In genomic region chr10:2986341-2986933, GRCh38 we compare ENCODE assay signal across 13 cellular contexts.
A peak's percentile ranks its signal among the peaks of the same experiment; 100 is the strongest.
DNase-seq lines count a peak whose midpoint lies in the region; ATAC-seq, FAIRE-seq and TF ChIP-seq lines count a peak whose summit lies in the region.
"Had no signal": no experiment of that assay in that cellular context is flagged by ENCODE, and none has a peak within 500 bp of the region (broad histone marks: within the 10 kb centered on the region; RNA-seq: fewer than 3 reads in every experiment).

No MANE protein-coding gene starts in this region.

- H3K27me3 ChIP-seq in BLaER1 treated with 17β-estradiol and CSF1 and Interleukin-3, amounts not matched to agents 10 nM and 100 nM = 0 out of 22 replicates have a peak, but pooled peaks cover 0 to 4% (median 0%) of the 10 kb centered on the region in 11 experiments
- H3K27me3 ChIP-seq in OCI-LY3 (ENCODE audit: low read depth, low read length) = no peaks in the 10 kb centered on the region
- no peaks in the 10 kb centered on the region for H3K27me3 ChIP-seq in lower lobe of right lung (ENCODE audit: low read depth)
- H3K27me3 ChIP-seq: ascending aorta had no signal

- DNase-seq in lower lobe of right lung (no peak), NCI-H187 (lab: John Stamatoyannopoulos, UW) (no peak), GM12891 (ENCODE audit: insufficient read length, low spot score) (no peak), anterior cingulate cortex (lab: John Stamatoyannopoulos, UW) (no peak)
- DNase-seq in activated T-cell treated with anti-CD3 and anti-CD28 coated beads, Interleukin-2, amount 50 U/mL, for 72 hours = no peak
- DNase-seq: AML-193, NCI-H1417 treated with DMSO at 0.1 percent for 48 hours, psoas muscle had no signal

- peak overlapping the region in 6 of 10 experiments; percentile 6 to 39 (median 21); a peak in 4 of 20 replicates for H3K4me3 ChIP-seq in BLaER1 treated with 17β-estradiol and CSF1 and Interleukin-3, amounts not matched to agents 10 nM and 100 nM
- H3K4me3 ChIP-seq in OCI-LY3 (ENCODE audit: low read length) (peak overlapping the region; percentile 70), lower lobe of right lung (peak overlapping the region; percentile 12)
- H3K4me3 ChIP-seq: ascending aorta, psoas muscle had no signal

- peak overlapping the region in 4 of 11 experiments; percentile 8 to 60 (median 42); a peak in 7 of 22 replicates for H3K9ac ChIP-seq in BLaER1 treated with 17β-estradiol and CSF1 and Interleukin-3, amounts not matched to agents 10 nM and 100 nM
- H3K9ac ChIP-seq in OCI-LY3 (ENCODE audit: low read length) = peak overlapping the region; percentile 61

- no peak for FAIRE-seq in GM12891 (lab: Jason Lieb, UNC)

- peaks cover 3 to 4% of the 10 kb centered on the region in 2 donors for H3K36me3 Mint-ChIP-seq in activated T-cell treated with anti-CD3 and anti-CD28 coated beads, Interleukin-2, amount 50 U/mL, for 72 hours (ENCODE audit: insufficient read depth in 2 of 2)
- H3K36me3 Mint-ChIP-seq: type B pancreatic cell had no signal

- peaks cover 3 to 6% of the 10 kb centered on the region in 2 donors for H3K9me3 Mint-ChIP-seq in activated T-cell treated with anti-CD3 and anti-CD28 coated beads, Interleukin-2, amount 50 U/mL, for 72 hours
- H3K9me3 Mint-ChIP-seq: type B pancreatic cell had no signal

- H3K4me1 ChIP-seq in BLaER1 treated with 17β-estradiol and CSF1 and Interleukin-3, amounts not matched to agents 10 nM and 100 nM = peaks cover 17 to 33% (median 26%) of the 10 kb centered on the region in 10 experiments
- H3K4me1 ChIP-seq in OCI-LY3 (ENCODE audit: low read length) = peaks cover 52% of the 10 kb centered on the region
- peaks cover 12% of the 10 kb centered on the region for H3K4me1 ChIP-seq in lower lobe of right lung
- H3K4me1 ChIP-seq: ascending aorta, psoas muscle had no signal

- no peaks in the 10 kb centered on the region for H3K36me3 ChIP-seq in BLaER1 treated with 17β-estradiol and CSF1 and Interleukin-3, amounts not matched to agents 10 nM and 100 nM
- peaks cover 4% of the 10 kb centered on the region for H3K36me3 ChIP-seq in OCI-LY3 (replicated peaks; ENCODE audit: low read depth, low read length)
- no peaks in the 10 kb centered on the region for H3K36me3 ChIP-seq in lower lobe of right lung
- H3K36me3 ChIP-seq: ascending aorta had no signal

- H3K79me2 ChIP-seq in OCI-LY3 (ENCODE audit: low read length) = no peaks in the 10 kb centered on the region

- H3K4me2 ChIP-seq in BLaER1 treated with 17β-estradiol and CSF1 and Interleukin-3, amounts not matched to agents 10 nM and 100 nM = peak overlapping the region; percentile 57 to 94 (median 78)
- peak overlapping the region; percentile 88 for H3K4me2 ChIP-seq in OCI-LY3 (ENCODE audit: low read length)

- no peaks in the 10 kb centered on the region for H4K20me1 ChIP-seq in BLaER1 treated with 17β-estradiol and CSF1 and Interleukin-3, amounts not matched to agents 10 nM and 100 nM
- H4K20me1 ChIP-seq in OCI-LY3 (ENCODE audit: insufficient read depth, low read length) = no peaks in the 10 kb centered on the region

- intact Hi-C loops in lower lobe of right lung (cut with DNase I) = no loop called here

- ATAC-seq in HG02870 (IDR thresholded peaks at IDR 0.05; ENCODE audit: unreplicated experiment) (peak; percentile 29), lower lobe of right lung (peak; percentile 52 to 71)
- no peak for ATAC-seq in activated T-cell treated with anti-CD3 and anti-CD28 coated beads, Interleukin-2, amount 50 U/mL, for 72 hours (replicated peaks in 1 of 2)
- ATAC-seq: psoas muscle had no signal

- peaks cover 38% of the 10 kb centered on the region for H3K27me3 Mint-ChIP-seq in activated T-cell treated with anti-CD3 and anti-CD28 coated beads, Interleukin-2, amount 50 U/mL, for 72 hours (ENCODE audit: low read depth)

- H3K9me3 ChIP-seq in BLaER1 treated with 17β-estradiol and CSF1 and Interleukin-3, amounts not matched to agents 10 nM and 100 nM (replicated peaks in 1 of 11) = peaks cover 13 to 24% (median 19%) of the 10 kb centered on the region in 11 experiments
- H3K9me3 ChIP-seq in OCI-LY3 (ENCODE audit: insufficient read depth, low read length) (peaks cover 10% of the 10 kb centered on the region; the same call in 1 of the 2 replicates), lower lobe of right lung (no peaks in the 10 kb centered on the region)
- H3K9me3 ChIP-seq: psoas muscle had no signal

- H3K4me3 Mint-ChIP-seq in activated T-cell treated with anti-CD3 and anti-CD28 coated beads, Interleukin-2, amount 50 U/mL, for 72 hours = no peak overlapping the region
- H3K4me3 Mint-ChIP-seq: type B pancreatic cell had no signal

- H3K4me1 Mint-ChIP-seq in activated T-cell treated with anti-CD3 and anti-CD28 coated beads, Interleukin-2, amount 50 U/mL, for 72 hours (ENCODE audit: low read depth) = peaks cover 10% of the 10 kb centered on the region

- no peak overlapping the region for H2AFZ ChIP-seq in OCI-LY3 (ENCODE audit: low read depth, low read length)

- H3K27ac ChIP-seq in BLaER1 treated with 17β-estradiol and CSF1 and Interleukin-3, amounts not matched to agents 10 nM and 100 nM = peak overlapping the region in 4 of 11 experiments; percentile 1 to 31 (median 14); a peak in 3 of 22 replicates
- peak overlapping the region; percentile 92 for H3K27ac ChIP-seq in OCI-LY3 (ENCODE audit: low read length)
- H3K27ac ChIP-seq in lower lobe of right lung = no peak overlapping the region
- H3K27ac ChIP-seq: ascending aorta, psoas muscle had no signal

- TF ChIP-seq POLR2A in GM12891 (IDR thresholded peaks at IDR 0.05; ENCODE audit: low read depth, low read length) = no peak

- H3K27ac Mint-ChIP-seq in activated T-cell treated with anti-CD3 and anti-CD28 coated beads, Interleukin-2, amount 50 U/mL, for 72 hours = no peak overlapping the region
- H3K27ac Mint-ChIP-seq: type B pancreatic cell had no signal

- TF ChIP-seq CTCF in OCI-LY3 (IDR thresholded peaks at IDR 0.05; ENCODE audit: low read depth, low read length) = no peak
- no peak for TF ChIP-seq CTCF in lower lobe of right lung (IDR thresholded peaks at IDR 0.05)

TF ChIP-seq in GM12891, 5 proteins besides CTCF, POLR2A, EP300 and RAD21:
- TF ChIP-seq POLR2AphosphoS5 (IDR thresholded peaks at IDR 0.05; ENCODE audit: low read depth, low read length) (no peak), POU2F2 (IDR thresholded peaks at IDR 0.05; ENCODE audit: low read depth, low read length) (no peak), SPI1 (IDR thresholded peaks at IDR 0.05; ENCODE audit: low read depth, low read length) (no peak), PAX5 (IDR thresholded peaks at IDR 0.05; ENCODE audit: insufficient read depth, low read length, severe bottlenecking) (no peak), TAF1 (IDR thresholded peaks at IDR 0.05; ENCODE audit: low read depth, low read length) (no peak)

Comparison
In these comparisons a context has a peak if more than half of its experiments do, and no peak if none do; other contexts are left out.
1. H3K4me3 ChIP-seq: peak in every context shown above with its lines; median percentile 70 in OCI-LY3; 21 in BLaER1 treated with 17β-estradiol and CSF1 and Interleukin-3, amounts not matched to agents 10 nM and 100 nM; 12 in lower lobe of right lung.
2. ATAC-seq: peak in HG02870 (single experiment) and lower lobe of right lung (2 of 2); none in activated T-cell treated with anti-CD3 and anti-CD28 coated beads, Interleukin-2, amount 50 U/mL, for 72 hours (0 of 2).